28 cellular contexts compared by ENCODE assay signal in the genomic region with DNA sequence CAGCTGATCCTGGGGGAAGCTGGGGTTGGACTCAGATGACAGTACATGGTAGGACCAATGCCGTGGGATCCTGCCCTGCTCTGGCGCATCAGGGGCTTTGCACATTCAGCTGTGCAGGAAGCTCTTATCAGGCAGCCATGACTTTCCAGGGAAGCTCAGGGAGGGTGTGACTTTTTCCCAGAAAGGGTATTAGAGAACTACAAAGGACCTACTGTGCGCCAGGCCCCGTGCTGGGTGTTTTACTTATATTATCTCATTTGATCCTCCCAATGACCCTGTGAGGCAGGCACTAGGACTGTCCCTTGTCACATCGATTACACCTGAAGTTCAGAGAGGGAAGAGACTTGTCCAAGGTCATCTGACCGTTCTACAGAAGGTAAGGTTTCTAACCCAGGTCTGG.
"Had no signal": no experiment of that assay in that cellular context is flagged by ENCODE, and none has a peak within 500 bp of the region (broad histone marks: within the 10 kb centered on the region; RNA-seq: fewer than 3 reads in every experiment).

No MANE protein-coding gene starts in this region.

- H3K36me3 ChIP-seq: heart right ventricle, prostate gland, right atrium auricular region, upper lobe of left lung had no signal

- H3K4me3 ChIP-seq: dorsolateral prefrontal cortex, gastroesophageal sphincter, heart right ventricle, lung, mucosa of descending colon, prostate gland, right atrium auricular region, smooth muscle cell, testis, tibial artery, upper lobe of left lung had no signal

- H3K27me3 ChIP-seq: dorsolateral prefrontal cortex, foreskin keratinocyte, gastroesophageal sphincter, right atrium auricular region, testis, tibial artery, upper lobe of left lung had no signal

- H3K36me3 Mint-ChIP-seq: naive B cell; natural killer cell treated with Interleukin-12 subunit alpha and Interleukin-12 subunit beta and Interleukin-15 and Interleukin-18, amount 100 ng/mL, for 72 hours had no signal

- H3K4me1 ChIP-seq: foreskin keratinocyte, prostate gland, right atrium auricular region, upper lobe of left lung had no signal

- H3K4me1 Mint-ChIP-seq: mesothelial cell of epicardium had no signal

- H3K27ac ChIP-seq: dorsolateral prefrontal cortex, foreskin keratinocyte, gastroesophageal sphincter, heart right ventricle, prostate gland, right atrium auricular region, testis, tibial artery, upper lobe of left lung had no signal

- H3K4me2 ChIP-seq: smooth muscle cell had no signal

- H3K27me3 Mint-ChIP-seq: memory B cell; naive B cell; natural killer cell treated with Interleukin-12 subunit alpha and Interleukin-12 subunit beta and Interleukin-15 and Interleukin-18, amount 100 ng/mL, for 72 hours had no signal

- DNase-seq: dorsolateral prefrontal cortex; effector CD4-positive, alpha-beta T cell; heart right ventricle; hippocampal formation; kidney glomerular epithelial cell; left colon; mucosa of descending colon; naive B cell; nucleus accumbens; stimulated activated CD4-positive, alpha-beta T cell treated with anti-CD3 and anti-CD28 coated beads, Interleukin-12 subunit alpha, Interleukin-12 subunit beta, amount 100 ng/mL, for 4 hours; stimulated activated CD4-positive, alpha-beta T cell treated with anti-CD3 and anti-CD28 coated beads, Interleukin-1b, Interleukin-23, amount 100 ng/mL, for 48 hours; stimulated activated CD4-positive, alpha-beta T cell treated with anti-CD3 and anti-CD28 coated beads, Interleukin-4, amount 100 ng/mL, for 1 hour; stimulated activated CD8-positive, alpha-beta memory T cell treated with anti-CD3 and anti-CD28 coated beads, Interleukin-4, amount 100 ng/mL, for 48 hours; stimulated activated naive CD4-positive, alpha-beta T cell treated with Interleukin-2 at 50 U/mL for 16 hours; substantia nigra; tibial artery; upper lobe of left lung had no signal

- H3K4me3 Mint-ChIP-seq: memory B cell; mesothelial cell of epicardium; naive B cell; natural killer cell treated with Interleukin-12 subunit alpha and Interleukin-12 subunit beta and Interleukin-15 and Interleukin-18, amount 100 ng/mL, for 72 hours had no signal

- H3K27ac Mint-ChIP-seq: memory B cell; mesothelial cell of epicardium; naive B cell; natural killer cell treated with Interleukin-12 subunit alpha and Interleukin-12 subunit beta and Interleukin-15 and Interleukin-18, amount 100 ng/mL, for 72 hours had no signal

- ATAC-seq: gastroesophageal sphincter; heart right ventricle; left colon; mucosa of descending colon; natural killer cell treated with Interleukin-12 subunit alpha and Interleukin-12 subunit beta and Interleukin-15 and Interleukin-18, amount 100 ng/mL, for 72 hours; sciatic nerve had no signal

- H3K9me3 ChIP-seq: gastroesophageal sphincter, mucosa of descending colon, prostate gland, right atrium auricular region, testis, tibial artery, upper lobe of left lung had no signal

- H3K9me3 Mint-ChIP-seq: mesothelial cell of epicardium; naive B cell; natural killer cell treated with Interleukin-12 subunit alpha and Interleukin-12 subunit beta and Interleukin-15 and Interleukin-18, amount 100 ng/mL, for 72 hours had no signal
